Comparison of ENCODE assay signal across 24 cellular contexts in the genomic region with DNA sequence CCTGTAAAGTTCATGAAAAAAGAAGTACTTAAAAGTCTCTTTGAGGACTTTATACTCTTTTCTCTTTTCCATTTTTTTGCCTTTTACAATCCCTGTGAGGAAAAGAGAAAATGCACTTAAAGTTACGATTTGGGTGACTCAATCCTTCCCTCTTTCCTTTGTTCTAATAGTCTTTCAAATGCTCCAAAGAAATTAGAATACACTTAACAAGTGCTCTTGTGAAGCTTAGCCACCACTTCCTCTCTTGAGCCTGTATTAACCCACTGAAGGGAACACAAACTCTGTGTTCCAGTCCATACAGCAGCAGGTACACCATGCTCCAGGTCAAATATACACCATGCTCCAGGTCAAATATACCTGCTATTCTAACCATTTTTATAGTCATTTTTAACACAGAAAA.
DNase-seq lines count a peak whose midpoint lies in the region; ATAC-seq and TF ChIP-seq lines count a peak whose summit lies in the region.
"Had no signal": no experiment of that assay in that cellular context is flagged by ENCODE, and none has a peak within 500 bp of the region (broad histone marks: within the 10 kb centered on the region; RNA-seq: fewer than 3 reads in every experiment).

No MANE protein-coding gene starts in this region.

- H3K4me3 Mint-ChIP-seq in GM23338 (no peak overlapping the region), nephron (peak overlapping the region; percentile 48 to 74 (median 71))
- no peak overlapping the region for H3K4me3 Mint-ChIP-seq in activated naive CD8-positive, alpha-beta T cell treated with anti-CD3 and anti-CD28 coated beads for 36 hours
- H3K4me3 Mint-ChIP-seq: activated B cell treated with CpG ODN at 0.5 μM for 24 hours; activated naive CD8-positive, alpha-beta T cell; CD8-positive, alpha-beta memory T cell had no signal

- H3K27me3 Mint-ChIP-seq in GM23338 (ENCODE audit: insufficient read depth, low read depth, poor library complexity), result no peaks in the 10 kb centered on the region
- no peaks in the 10 kb centered on the region for H3K27me3 Mint-ChIP-seq in nephron (ENCODE audit: low read depth)
- no peaks in the 10 kb centered on the region for H3K27me3 Mint-ChIP-seq in activated naive CD8-positive, alpha-beta T cell treated with anti-CD3 and anti-CD28 coated beads for 36 hours
- H3K27me3 Mint-ChIP-seq: activated B cell treated with CpG ODN at 0.5 μM for 24 hours; activated naive CD8-positive, alpha-beta T cell; CD8-positive, alpha-beta memory T cell had no signal

- H3K36me3 ChIP-seq in GM23338 (ENCODE audit: insufficient read depth), result no peaks in the 10 kb centered on the region
- H3K36me3 ChIP-seq: upper lobe of left lung had no signal

- no peaks in the 10 kb centered on the region for H3K79me2 ChIP-seq in GM23338 (replicated peaks; ENCODE audit: insufficient read depth)

- H3K27ac Mint-ChIP-seq in GM23338 (peak overlapping the region; percentile 83), nephron (peak overlapping the region; percentile 60 to 96 (median 79))
- no peak overlapping the region for H3K27ac Mint-ChIP-seq in activated naive CD8-positive, alpha-beta T cell treated with anti-CD3 and anti-CD28 coated beads for 36 hours
- H3K27ac Mint-ChIP-seq: activated B cell treated with CpG ODN at 0.5 μM for 24 hours; activated naive CD8-positive, alpha-beta T cell; CD8-positive, alpha-beta memory T cell had no signal

- H3K4me1 Mint-ChIP-seq in GM23338 (peaks cover 25% of the 10 kb centered on the region), nephron (peaks cover 17% of the 10 kb centered on the region)
- no peaks in the 10 kb centered on the region for H3K4me1 Mint-ChIP-seq in activated naive CD8-positive, alpha-beta T cell treated with anti-CD3 and anti-CD28 coated beads for 36 hours
- H3K4me1 Mint-ChIP-seq: activated B cell treated with CpG ODN at 0.5 μM for 24 hours; CD8-positive, alpha-beta memory T cell had no signal

- peak overlapping the region; percentile 76; the same call in 1 of the 2 replicates for H2AFZ ChIP-seq in GM23338

- peak overlapping the region; percentile 12; the same call in 1 of the 2 replicates for H3K4me3 ChIP-seq in GM23338
- H3K4me3 ChIP-seq: A549, skin epidermis, upper lobe of left lung had no signal

- H3K9me3 Mint-ChIP-seq in GM23338 (no peaks in the 10 kb centered on the region), nephron (no peaks in the 10 kb centered on the region)
- no peaks in the 10 kb centered on the region for H3K9me3 Mint-ChIP-seq in activated naive CD8-positive, alpha-beta T cell treated with anti-CD3 and anti-CD28 coated beads for 36 hours
- H3K9me3 Mint-ChIP-seq: activated B cell treated with CpG ODN at 0.5 μM for 24 hours had no signal

- peak overlapping the region; percentile 44 for H3K4me2 ChIP-seq in GM23338
- H3K4me2 ChIP-seq: A549 had no signal

- DNase-seq in GM23338 (ENCODE audit: low spot score) (peak; percentile 61), OCI-M1 (lab: John Stamatoyannopoulos, UW) (peak; percentile 22), globus pallidus (ENCODE audit: low spot score) (peak; percentile 3), substantia nigra (lab: John Stamatoyannopoulos, UW) (no peak), NCI-H146 treated with DMSO at 0.1 percent for 48 hours (lab: John Stamatoyannopoulos, UW; ENCODE audit: unreplicated experiment) (no peak), NCI-H446 (lab: John Stamatoyannopoulos, UW) (no peak)
- DNase-seq in activated naive CD8-positive, alpha-beta T cell treated with anti-CD3 and anti-CD28 coated beads for 36 hours, result no peak
- DNase-seq: activated B cell treated with CpG ODN at 0.5 μM for 24 hours; CD8-positive, alpha-beta memory T cell; DMS53; foreskin keratinocyte; GOT3; hypothalamus; MV-4-11; NCI-H1694 treated with DMSO at 0.1 percent for 48 hours; NCI-H2227 treated with DMSO at 0.1 percent for 48 hours; nucleus accumbens; T-helper 9 cell; upper lobe of left lung had no signal

- no peak for TF ChIP-seq CTCF in GM23338 (conservative IDR thresholded peaks at IDR 0.05; ENCODE audit: low read depth in 2 of 2)
- TF ChIP-seq CTCF in nephron (IDR thresholded peaks at IDR 0.05; ENCODE audit: unreplicated experiment in 3 of 3), result no peak

- H3K36me3 Mint-ChIP-seq in GM23338 (ENCODE audit: low read depth) (no peaks in the 10 kb centered on the region), nephron (ENCODE audit: low read depth) (no peaks in the 10 kb centered on the region)
- H3K36me3 Mint-ChIP-seq in activated naive CD8-positive, alpha-beta T cell treated with anti-CD3 and anti-CD28 coated beads for 36 hours, result no peaks in the 10 kb centered on the region
- H3K36me3 Mint-ChIP-seq: activated naive CD8-positive, alpha-beta T cell had no signal

- H3K27ac ChIP-seq in GM23338 (ENCODE audit: low read depth) (peak overlapping the region; percentile 84), substantia nigra (ENCODE audit: low read depth, low read length, poor library complexity, severe bottlenecking) (no peak overlapping the region)
- H3K27ac ChIP-seq: A549, foreskin keratinocyte, skin epidermis, upper lobe of left lung had no signal

- peaks cover 20% of the 10 kb centered on the region for H3K4me1 ChIP-seq in GM23338 (ENCODE audit: insufficient read depth)
- H3K4me1 ChIP-seq: A549, foreskin keratinocyte, upper lobe of left lung had no signal

- H4K20me1 ChIP-seq in GM23338 (replicated peaks; ENCODE audit: insufficient read depth), result no peaks in the 10 kb centered on the region

- peak; percentile 86 for ATAC-seq in GM23338
- ATAC-seq: A549, foreskin keratinocyte, Right ventricle myocardium inferior had no signal

- no peaks in the 10 kb centered on the region for H3F3A ChIP-seq in GM23338 (replicated peaks; ENCODE audit: low read depth)

- H3K9me2 ChIP-seq in GM23338 (ENCODE audit: insufficient read depth), result no peaks in the 10 kb centered on the region

- no peaks in the 10 kb centered on the region for H3K27me3 ChIP-seq in GM23338 (ENCODE audit: insufficient read depth)
- H3K27me3 ChIP-seq: foreskin keratinocyte, upper lobe of left lung had no signal

TF ChIP-seq in GM23338, 12 proteins besides CTCF, POLR2A, EP300 and RAD21 (continues in another document):
- TF ChIP-seq ZNF331 (CRISPR knock-in tag; IDR thresholded peaks at IDR 0.05; ENCODE audit: low read depth) (no peak), STAT1 (IDR thresholded peaks at IDR 0.05; ENCODE audit: unreplicated experiment) (no peak), NANOG (IDR thresholded peaks at IDR 0.05; ENCODE audit: borderline replicate concordance) (no peak), ZNF114 (CRISPR knock-in tag; IDR thresholded peaks at IDR 0.05) (no peak), JUNB (IDR thresholded peaks at IDR 0.05; ENCODE audit: unreplicated experiment) (no peak), POLR2AphosphoS5 (IDR thresholded peaks at IDR 0.05; ENCODE audit: low read depth) (no peak)

Comparison
In these comparisons a context has a peak if more than half of its experiments do, and no peak if none do; other contexts are left out.
1. DNase-seq: peak in GM23338 (single experiment), OCI-M1 (single experiment) and globus pallidus (single experiment); none in substantia nigra (0 of 49), NCI-H146 treated with DMSO at 0.1 percent for 48 hours (single experiment), activated naive CD8-positive, alpha-beta T cell treated with anti-CD3 and anti-CD28 coated beads for 36 hours (single experiment) and NCI-H446 (0 of 2).
2. H3K4me3 Mint-ChIP-seq: peak in nephron (3 of 3); none in GM23338 (single experiment) and activated naive CD8-positive, alpha-beta T cell treated with anti-CD3 and anti-CD28 coated beads for 36 hours (single experiment).